Comparison of ENCODE assay signal across 19 cellular contexts in the genomic region with DNA sequence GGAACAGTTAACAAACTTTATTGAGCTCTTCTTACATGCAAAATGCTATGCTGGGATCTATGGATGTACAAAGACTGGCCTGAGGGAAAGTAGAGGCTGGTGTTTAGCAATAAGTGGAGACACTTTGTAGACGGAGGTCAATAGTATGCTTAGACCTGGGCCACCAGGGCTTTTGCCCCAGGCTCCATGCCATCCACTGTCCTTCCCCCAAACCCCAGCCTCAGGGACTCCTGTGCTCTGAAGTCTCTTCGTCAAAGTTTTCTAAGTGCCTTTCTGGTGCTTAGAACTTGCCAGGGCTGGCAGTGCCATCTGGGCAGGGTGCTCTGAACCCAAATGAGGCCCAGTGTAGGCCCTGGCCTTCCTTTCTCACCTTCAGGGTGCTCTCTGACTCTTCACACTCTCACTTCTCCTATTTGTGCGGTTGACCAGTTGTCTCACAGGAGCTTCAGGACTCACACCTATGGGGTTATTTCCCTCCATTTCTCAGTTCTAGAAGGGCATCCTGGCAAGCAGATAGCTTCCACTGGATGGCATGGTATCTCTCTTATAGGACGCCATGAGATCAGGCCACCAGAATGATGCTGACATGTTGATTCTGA. TPM values are rescaled to one million over a fixed set of nuclear protein-coding genes. Genes with fewer than 3 reads are reported as not detected.
DNase-seq lines count a peak whose midpoint lies in the region; ATAC-seq, FAIRE-seq and TF ChIP-seq lines count a peak whose summit lies in the region.
"Had no signal": no experiment of that assay in that cellular context is flagged by ENCODE, and none has a peak within 500 bp of the region (broad histone marks: within the 10 kb centered on the region; RNA-seq: fewer than 3 reads in every experiment).

No MANE protein-coding gene starts in this region.

- CTCF ChIA-PET in activated CD4-positive, alpha-beta T cell treated with anti-CD3 and anti-CD28 coated beads for 36 hours (lab: Charles Lee), result interaction anchor here (0.6 kb wide), 1 partner anchor 238 kb away, joined by 3 read pairs; no protein-coding TSS in a partner anchor

- no peak overlapping the region for H3K27ac Mint-ChIP-seq in activated CD4-positive, alpha-beta T cell treated with anti-CD3 and anti-CD28 coated beads for 36 hours
- H3K27ac Mint-ChIP-seq: neural progenitor cell had no signal

- FAIRE-seq in GM12891 (lab: Jason Lieb, UNC), result no peak
- FAIRE-seq: A549, endothelial cell of umbilical vein, H1 had no signal

- intact Hi-C loops in activated CD4-positive, alpha-beta T cell treated with anti-CD3 and anti-CD28 coated beads for 36 hours (cut with DNase I, micrococcal nuclease), result no loop called here

- DNase-seq in GM12891 (ENCODE audit: insufficient read length, low spot score), result no peak
- DNase-seq in erythroblast (lab: John Stamatoyannopoulos, UW), result no peak
- no peak for DNase-seq in NOMO-1 (lab: John Stamatoyannopoulos, UW; ENCODE audit: unreplicated experiment in 2 of 2)
- DNase-seq in activated CD4-positive, alpha-beta T cell treated with anti-CD3 and anti-CD28 coated beads for 36 hours, result no peak
- DNase-seq: activated CD8-positive, alpha-beta memory T cell treated with anti-CD3 and anti-CD28 coated beads for 24 hours; activated effector memory CD4-positive, alpha-beta T cell treated with anti-CD3 and anti-CD28 coated beads, Interleukin-2, amount 50 U/mL, for 16 hours; anterior cingulate cortex; KBM-7; SJCRH30; stimulated activated CD4-positive, alpha-beta T cell treated with anti-CD3 and anti-CD28 coated beads, Interleukin-2, amount 100 ng/mL, for 48 hours had no signal

- POLR2A ChIA-PET in activated CD4-positive, alpha-beta T cell treated with anti-CD3 and anti-CD28 coated beads for 36 hours (lab: Charles Lee), result no interaction called here

- TF ChIP-seq POLR2A in GM12891 (IDR thresholded peaks at IDR 0.05; ENCODE audit: low read depth, low read length) (no peak), erythroblast (IDR thresholded peaks at IDR 0.05; ENCODE audit: low read length) (no peak)

- H3K4me1 Mint-ChIP-seq in activated CD4-positive, alpha-beta T cell treated with anti-CD3 and anti-CD28 coated beads for 36 hours, result no peaks in the 10 kb centered on the region

- H3K9me3 Mint-ChIP-seq in activated CD4-positive, alpha-beta T cell treated with anti-CD3 and anti-CD28 coated beads for 36 hours (ENCODE audit: low read depth), result no peaks in the 10 kb centered on the region

- ATAC-seq in GM19395 (IDR thresholded peaks at IDR 0.05; ENCODE audit: unreplicated experiment), result peak; percentile 90
- ATAC-seq in HG02798 (IDR thresholded peaks at IDR 0.05; ENCODE audit: poor library complexity, unreplicated experiment), result peak; percentile 90
- ATAC-seq in HG03521 (IDR thresholded peaks at IDR 0.05; ENCODE audit: unreplicated experiment), result peak; percentile 73
- no peak for ATAC-seq in HG02623 (IDR thresholded peaks at IDR 0.05; ENCODE audit: unreplicated experiment)
- no peak for ATAC-seq in activated CD4-positive, alpha-beta T cell treated with anti-CD3 and anti-CD28 coated beads for 36 hours
- ATAC-seq: A549, right cardiac atrium had no signal

- peaks cover 7% of the 10 kb centered on the region for H3K27me3 Mint-ChIP-seq in activated CD4-positive, alpha-beta T cell treated with anti-CD3 and anti-CD28 coated beads for 36 hours

- H3K4me3 Mint-ChIP-seq in activated CD4-positive, alpha-beta T cell treated with anti-CD3 and anti-CD28 coated beads for 36 hours, result no peak overlapping the region
- H3K4me3 Mint-ChIP-seq: neural progenitor cell had no signal

- no peaks in the 10 kb centered on the region for H3K36me3 Mint-ChIP-seq in activated CD4-positive, alpha-beta T cell treated with anti-CD3 and anti-CD28 coated beads for 36 hours (ENCODE audit: low read depth)
- H3K36me3 Mint-ChIP-seq: neural progenitor cell had no signal

TF ChIP-seq in GM12891, 5 proteins besides CTCF, POLR2A, EP300 and RAD21:
- TF ChIP-seq SPI1 (IDR thresholded peaks at IDR 0.05; ENCODE audit: low read depth, low read length) (peak; percentile 77), TAF1 (IDR thresholded peaks at IDR 0.05; ENCODE audit: low read depth, low read length) (no peak)

RNA-seq across cellular contexts. Expression of a gene that starts 21.8 kb away (rescaled TPM):
- 0.08 TPM for polyA plus RNA-seq in GM12891 (2012; ENCODE audit: low read depth, missing spikeins)
- not detected for total RNA-seq in activated CD4-positive, alpha-beta T cell treated with anti-CD3 and anti-CD28 coated beads for 36 hours
- total RNA-seq: endothelial cell of umbilical vein, SJCRH30 had no signal
- polyA plus RNA-seq: A549 had no signal

Comparison
In these comparisons a context has a peak if more than half of its experiments do, and no peak if none do; other contexts are left out.
1. ATAC-seq: peak in GM19395 (single experiment), HG02798 (single experiment) and HG03521 (single experiment); none in HG02623 (single experiment) and activated CD4-positive, alpha-beta T cell treated with anti-CD3 and anti-CD28 coated beads for 36 hours (single experiment).